In genomic region chr20:54598351-54598750, GRCh38 we compare ENCODE assay signal across 20 cellular contexts.
"Had no signal": no experiment of that assay in that cellular context is flagged by ENCODE, and none has a peak within 500 bp of the region (broad histone marks: within the 10 kb centered on the region; RNA-seq: fewer than 3 reads in every experiment).

No MANE protein-coding gene starts in this region.

- H3K27me3 ChIP-seq: foreskin keratinocyte, ovary, stomach, transverse colon had no signal

- H3K36me3 Mint-ChIP-seq: immature natural killer cell, mesothelial cell of epicardium, natural killer cell had no signal

- DNase-seq: dermis blood vessel endothelial cell; foreskin keratinocyte; immature natural killer cell; left ventricle myocardium inferior; lower lobe of right lung; natural killer cell; nucleus accumbens; ovary; right cardiac atrium; small intestine; stimulated activated CD4-positive, alpha-beta T cell treated with anti-CD3 and anti-CD28 coated beads, Interleukin-12 subunit alpha, Interleukin-12 subunit beta, amount 100 ng/mL, for 4 hours; stimulated activated naive CD4-positive, alpha-beta T cell; stomach; substantia nigra; transverse colon had no signal

- H3K9me3 ChIP-seq: lower lobe of right lung, ovary, thoracic aorta, transverse colon had no signal

- H3K27me3 Mint-ChIP-seq: progenitor cell of endocrine pancreas had no signal

- H3K36me3 ChIP-seq: lower lobe of right lung, ovary, stomach, thoracic aorta, transverse colon had no signal

- H3K27ac ChIP-seq: foreskin keratinocyte, left ventricle myocardium inferior, lower lobe of right lung, ovary, stomach, thoracic aorta, transverse colon had no signal

- H3K4me3 Mint-ChIP-seq: immature natural killer cell, memory B cell, mesothelial cell of epicardium, natural killer cell, neural crest cell had no signal

- H3K4me1 Mint-ChIP-seq: immature natural killer cell, memory B cell, mesothelial cell of epicardium, natural killer cell, neural crest cell had no signal

- ATAC-seq: foreskin keratinocyte, lower lobe of right lung, natural killer cell, right cardiac atrium had no signal

- H3K27ac Mint-ChIP-seq: immature natural killer cell, memory B cell, mesothelial cell of epicardium, natural killer cell, progenitor cell of endocrine pancreas had no signal

- H3K4me3 ChIP-seq: left ventricle myocardium inferior, lower lobe of right lung, ovary, stomach, thoracic aorta, transverse colon had no signal

- H3K4me1 ChIP-seq: foreskin keratinocyte, lower lobe of right lung, stomach, transverse colon had no signal
